ENCODE assay signal across 19 cellular contexts in genomic region chr16:21253470-21253869, GRCh38. TPM values are rescaled to one million over a fixed set of nuclear protein-coding genes. Genes with fewer than 3 reads are reported as not detected.
DNase-seq lines count a peak whose midpoint lies in the region; ATAC-seq, FAIRE-seq and TF ChIP-seq lines count a peak whose summit lies in the region.
"Had no signal": no experiment of that assay in that cellular context is flagged by ENCODE, and none has a peak within 500 bp of the region (broad histone marks: within the 10 kb centered on the region; RNA-seq: fewer than 3 reads in every experiment).

No MANE protein-coding gene starts in this region.

- TF ChIP-seq EP300 in HepG2 (IDR thresholded peaks at IDR 0.05; ENCODE audit: low read depth in 2 of 2, low read length in 2 of 2) (no peak), HepG2 (CRISPR knock-in tag; IDR thresholded peaks at IDR 0.05; ENCODE audit: borderline replicate concordance) (no peak), K562 (IDR thresholded peaks at IDR 0.05; ENCODE audit: low read length) (no peak)

- FAIRE-seq in HepG2 (lab: Jason Lieb, UNC) (no peak), K562 (lab: Jason Lieb, UNC) (no peak)
- FAIRE-seq: G401.6 had no signal

- no peak overlapping the region for H2AFZ ChIP-seq in HepG2 (ENCODE audit: low read length)
- H2AFZ ChIP-seq in K562 (ENCODE audit: low read depth, low read length): no peak overlapping the region
- H2AFZ ChIP-seq: GM23248 had no signal

- H3K9me1 ChIP-seq in K562 (ENCODE audit: control insufficient read depth, insufficient read depth, low read length): no peaks in the 10 kb centered on the region

- CTCF ChIA-PET in HepG2 (lab: Yijun Ruan, JAX; ENCODE audit: low intra/inter-chr PET ratio, low total read pairs): interaction anchor here (1.1 kb wide), 1 partner anchor 25 kb away, joined by 5 read pairs; the partner anchor contains the start of gene CRYM
- CTCF ChIA-PET in K562 (lab: Yijun Ruan, JAX; ENCODE audit: low intra/inter-chr PET ratio): no interaction called here

- intact Hi-C loops in HepG2 (cut with micrococcal nuclease; ENCODE audit: unreplicated experiment): no loop called here
- intact Hi-C loops in right lobe of liver (cut with DNase I): no loop called here
- intact Hi-C loops in K562 (cut with micrococcal nuclease): no loop called here

- no peak overlapping the region for H3K4me2 ChIP-seq in HepG2 (ENCODE audit: low read depth, low read length)
- H3K4me2 ChIP-seq in K562 (ENCODE audit: insufficient read depth, low read length): no peak overlapping the region
- H3K4me2 ChIP-seq: BLaER1 treated with 17β-estradiol and CSF1 and Interleukin-3, amounts not matched to agents 10 nM and 100 nM had no signal

- TF ChIP-seq RAD21 in HepG2 (CRISPR knock-in tag; IDR thresholded peaks at IDR 0.05): no peak
- peak in 1 of 2 experiments; percentile 18; a peak in 1 of 4 replicates for TF ChIP-seq RAD21 in K562 (CRISPR knock-in tag; conservative IDR thresholded peaks at IDR 0.05 in 1 of 2, IDR thresholded peaks at IDR 0.05 in 1 of 2)

- H3K27ac ChIP-seq in HepG2 (ENCODE audit: extremely low read length, insufficient read depth, low read length) (no peak overlapping the region), right lobe of liver (no peak overlapping the region), K562 (ENCODE audit: extremely low read depth, low read depth, low read length) (no peak overlapping the region)
- H3K27ac ChIP-seq: 22Rv1; BLaER1 treated with 17β-estradiol and CSF1 and Interleukin-3, amounts not matched to agents 10 nM and 100 nM; GM23248 had no signal

- H3K4me3 ChIP-seq in HepG2 (replicated peaks in 1 of 3; ENCODE audit: insufficient read depth in 1 of 3, low read depth in 2 of 3, low read length in 3 of 3): no peak overlapping the region
- no peak overlapping the region for H3K4me3 ChIP-seq in right lobe of liver
- H3K4me3 ChIP-seq in K562: no peak overlapping the region
- H3K4me3 ChIP-seq: BLaER1 treated with 17β-estradiol and CSF1 and Interleukin-3, amounts not matched to agents 10 nM and 100 nM; GM23248; HAP-1 had no signal

- H3K9me3 ChIP-seq in HepG2 (ENCODE audit: low read length) (no peaks in the 10 kb centered on the region), right lobe of liver (no peaks in the 10 kb centered on the region), K562 (replicated peaks; ENCODE audit: control insufficient read depth, insufficient read depth, low read depth, low read length) (no peaks in the 10 kb centered on the region)
- H3K9me3 ChIP-seq: BLaER1 treated with 17β-estradiol and CSF1 and Interleukin-3, amounts not matched to agents 10 nM and 100 nM; HAP-1 had no signal

- H3K79me2 ChIP-seq in HepG2 (ENCODE audit: insufficient read depth, low read length) (no peaks in the 10 kb centered on the region), K562 (ENCODE audit: control insufficient read depth, insufficient read depth, low read length) (no peaks in the 10 kb centered on the region)

- POLR2A ChIA-PET in HepG2 (lab: Yijun Ruan, JAX) (interaction anchor here (0.9 kb wide), 1 partner anchor 47 kb away, joined by 3 read pairs; no protein-coding TSS in a partner anchor), K562 (lab: Yijun Ruan, JAX) (no interaction called here)

- ATAC-seq in HepG2 (0 out of 3 replicates have a peak, but pooled peaks have one; percentile 26), right lobe of liver (no peak), K562 (no peak), HG02840 (IDR thresholded peaks at IDR 0.05; ENCODE audit: low FRiP score, unreplicated experiment) (no peak)

- BruUV-seq in HepG2 (replicated peaks; lab: Mats Ljungman, UMichigan): no TSS peak
- no TSS peak for BruUV-seq in K562 (replicated peaks; lab: Mats Ljungman, UMichigan)

- 0 out of 2 replicates have a peak, but pooled peaks cover 3% of the 10 kb centered on the region for H3K4me1 ChIP-seq in HepG2 (ENCODE audit: insufficient read depth, low read length)
- H3K4me1 ChIP-seq in right lobe of liver: peaks cover 0 to under 1% (median 0%) of the 10 kb centered on the region in 4 donors
- no peaks in the 10 kb centered on the region for H3K4me1 ChIP-seq in K562 (replicated peaks in 1 of 2; ENCODE audit: control insufficient read depth in 2 of 2, insufficient read depth in 2 of 2, low read length in 2 of 2)
- H3K4me1 ChIP-seq: HAP-1 had no signal

- H3K36me3 ChIP-seq in HepG2 (replicated peaks in 1 of 2; ENCODE audit: control insufficient read depth in 1 of 2, insufficient read depth in 2 of 2, low read length in 2 of 2) (peaks cover 13 to 37% of the 10 kb centered on the region in 2 experiments), right lobe of liver (peaks cover 0 to 18% (median 9%) of the 10 kb centered on the region in 4 donors), K562 (ENCODE audit: control insufficient read depth, insufficient read depth, low read length) (no peaks in the 10 kb centered on the region)
- H3K36me3 ChIP-seq: BLaER1 treated with 17β-estradiol and CSF1 and Interleukin-3, amounts not matched to agents 10 nM and 100 nM; HAP-1 had no signal

- H4K20me1 ChIP-seq in HepG2 (ENCODE audit: insufficient read depth, low read length) (no peaks in the 10 kb centered on the region), K562 (replicated peaks; ENCODE audit: control insufficient read depth, insufficient read depth, low read length) (no peaks in the 10 kb centered on the region)
- H4K20me1 ChIP-seq: BLaER1 treated with 17β-estradiol and CSF1 and Interleukin-3, amounts not matched to agents 10 nM and 100 nM had no signal

- in situ Hi-C loops in HepG2 (cut with HindIII; ENCODE audit: extremely low pct_ligation_motif_present, low pct_unique_long_range_greater_than_20kb): no loop called here
- in situ Hi-C loops in K562 (cut with MboI): no loop called here

- DNase-seq in HepG2 (ENCODE audit: low spot score) (peak; percentile 37), right lobe of liver (no peak), NAMALWA (ENCODE audit: low spot score) (peak; percentile 34), K562 (ENCODE audit: extremely low read depth in 1 of 4, low spot score in 3 of 4) (peak in 2 of 4 experiments; percentile 26 to 34), GM19238 (ENCODE audit: insufficient read length, low spot score) (no peak), NCI-H1436 (lab: John Stamatoyannopoulos, UW) (no peak), germinal center (ENCODE audit: low spot score) (no peak)
- DNase-seq: AML-193; CD4-positive, CD25-positive, alpha-beta regulatory T cell; DMS 273 treated with DMSO at 0.1 percent for 48 hours; DMS79; EL; GM23248 had no signal

- no peak overlapping the region for H3K9ac ChIP-seq in HepG2 (ENCODE audit: insufficient read depth, low read depth, low read length)
- H3K9ac ChIP-seq in K562 (ENCODE audit: insufficient read depth in 1 of 2, low read depth in 2 of 2, low read length in 2 of 2): no peak overlapping the region
- H3K9ac ChIP-seq: BLaER1 treated with 17β-estradiol and CSF1 and Interleukin-3, amounts not matched to agents 10 nM and 100 nM; GM23248 had no signal

- TF ChIP-seq POLR2A in HepG2 (IDR thresholded peaks at IDR 0.05; ENCODE audit: insufficient read depth in 1 of 2, low read depth in 2 of 2, low read length in 2 of 2): no peak
- TF ChIP-seq POLR2A in right lobe of liver (IDR thresholded peaks at IDR 0.05): no peak
- TF ChIP-seq POLR2A in K562 (conservative IDR thresholded peaks at IDR 0.05): no peak

- H3K27me3 ChIP-seq in HepG2 (ENCODE audit: control insufficient read depth in 1 of 2, insufficient read depth in 2 of 2, low read length in 2 of 2): no peaks in the 10 kb centered on the region
- H3K27me3 ChIP-seq in right lobe of liver: no peaks in the 10 kb centered on the region
- peaks cover 7 to 12% of the 10 kb centered on the region in 2 experiments; a peak in 4 of 5 replicates for H3K27me3 ChIP-seq in K562 (ENCODE audit: control insufficient read depth in 2 of 2, insufficient read depth in 2 of 2, low read length in 2 of 2)
- H3K27me3 ChIP-seq: BLaER1 treated with 17β-estradiol and CSF1 and Interleukin-3, amounts not matched to agents 10 nM and 100 nM had no signal

- 96% methylated on average over 3 of the region's 3 CpGs for WGBS in HepG2 (ENCODE audit: low lambda C conversion rate)
- 84% methylated on average over 3 of the region's 3 CpGs for WGBS in right lobe of liver (ENCODE audit: insufficient coverage, low coverage, low lambda C conversion rate, missing lambda C conversion rate)
- 7% methylated on average over 3 of the region's 3 CpGs for WGBS in K562 (ENCODE audit: insufficient coverage, low coverage, missing lambda C conversion rate)

- TF ChIP-seq CTCF in HepG2 (CRISPR knock-in tag; IDR thresholded peaks at IDR 0.05): peak; percentile 42
- TF ChIP-seq CTCF in right lobe of liver (IDR thresholded peaks at IDR 0.05): no peak
- peak in 2 of 3 experiments; percentile 18 to 40; a peak in 1 of 6 replicates for TF ChIP-seq CTCF in K562 (IDR thresholded peaks at IDR 0.05 in 2 of 3, conservative IDR thresholded peaks at IDR 0.05 in 1 of 3; ENCODE audit: insufficient read depth in 2 of 3, low read depth in 1 of 3, low read length in 3 of 3)

RNA-seq across cellular contexts. Expression of gene ANKS4B, which starts 20.0 kb away (rescaled TPM):
- total RNA-seq in HepG2 (2016; rRNA removed; fragmentation: Illumina TruSeq; extraction: Trizol): 30.0 and 37.7 TPM in 2 replicates
- total RNA-seq in HepG2 (2016; cell fraction: cytosol; rRNA removed; fragmentation: Illumina TruSeq; extraction: Trizol; ENCODE audit: low read depth): 7.5 and 7.9 TPM in 2 replicates
- 30.0 and 37.4 TPM in 2 replicates for total RNA-seq in HepG2 (2016; cell fraction: insoluble cytoplasmic fraction; rRNA removed; fragmentation: Illumina TruSeq; extraction: Trizol)
- 16.1 and 18.2 TPM in 2 replicates for total RNA-seq in HepG2 (2016; cell fraction: membrane; rRNA removed; fragmentation: Illumina TruSeq; extraction: Trizol)
- 17.1 and 18.6 TPM in 2 replicates for total RNA-seq in HepG2 (2016; cell fraction: nucleus; rRNA removed; fragmentation: Illumina TruSeq; extraction: Trizol)
- 6.5 and 8.0 TPM in 2 replicates for polyA plus RNA-seq in HepG2 (2011; rRNA removed)
- 5.8 and 8.4 TPM in 2 replicates for polyA plus RNA-seq in HepG2 (2011; cell fraction: cytosol; rRNA removed)
- 3.4 and 5.6 TPM in 2 replicates for polyA plus RNA-seq in HepG2 (2011; cell fraction: nucleus; rRNA removed)
- 7.3 and 13.1 TPM in 2 replicates for polyA plus RNA-seq in HepG2 (2012)
- 1.2 and 1.6 TPM in 2 replicates for polyA plus RNA-seq in HepG2 (2016; cell fraction: cytosol; fragmentation: Illumina TruSeq; extraction: Trizol; ENCODE audit: low read depth)
- polyA plus RNA-seq in HepG2 (2016; cell fraction: insoluble cytoplasmic fraction; fragmentation: Illumina TruSeq; extraction: Trizol; ENCODE audit: low read depth): 22.7 and 23.5 TPM in 2 replicates
- 3.8 and 4.0 TPM in 2 replicates for polyA plus RNA-seq in HepG2 (2016; cell fraction: membrane; fragmentation: Illumina TruSeq; extraction: Trizol; ENCODE audit: low read depth)
- polyA plus RNA-seq in HepG2 (2016; cell fraction: nucleus; fragmentation: Illumina TruSeq; extraction: Trizol; ENCODE audit: insufficient read depth, low read depth): 10.6 and 12.9 TPM in 2 replicates
- 17.9 TPM in 1 of 2 replicates, not detected in the other for polyA minus RNA-seq in HepG2 (2011; rRNA and poly(A)+ RNA removed; ENCODE audit: low replicate concordance)
- polyA minus RNA-seq in HepG2 (2011; cell fraction: cytosol; rRNA and poly(A)+ RNA removed): 11.2 and 14.3 TPM in 2 replicates
- 22.4 and 31.3 TPM in 2 replicates for polyA minus RNA-seq in HepG2 (2011; cell fraction: nucleus; rRNA and poly(A)+ RNA removed)
- total RNA-seq in right lobe of liver: 10 to 100 TPM in 5 of 6 experiments, 1 to 10 TPM in 1; 10.0 to 16.3 (median 11.4) TPM
- not detected in 2 replicates for total RNA-seq in K562 (2011; cell fraction: chromatin; rRNA removed; ENCODE audit: low replicate concordance)
- total RNA-seq in K562 (2011; cell fraction: nucleolus; rRNA removed): not detected in 2 replicates
- total RNA-seq in K562 (2011; cell fraction: nucleoplasm; rRNA removed): not detected in 2 replicates
- total RNA-seq in K562 (2014; rRNA removed): not detected in 2 replicates
- not detected in 2 replicates for total RNA-seq in K562 (2014; rRNA removed; fragmentation: Illumina TruSeq; extraction: Trizol)
- not detected in 2 replicates for total RNA-seq in K562 (2015; rRNA removed; fragmentation: Illumina TruSeq; extraction: Trizol)
- not detected in 2 replicates for total RNA-seq in K562 (2021)
- polyA plus RNA-seq in K562 (2011; rRNA removed): not detected in 2 replicates
- not detected in 2 replicates for polyA plus RNA-seq in K562 (2011; cell fraction: cytosol; rRNA removed)
- not detected in 2 replicates for polyA plus RNA-seq in K562 (2011; cell fraction: nucleus; rRNA removed)
- not detected in 2 replicates for polyA plus RNA-seq in K562 (2012)
- polyA plus RNA-seq in K562 (2014; fragmentation: Illumina TruSeq; extraction: Trizol): not detected in 2 replicates
- polyA plus RNA-seq in K562 (2014; fragmentation: Nextera tagmentation; extraction: Ambion mirVana): not detected
- not detected in 2 replicates for polyA plus RNA-seq in K562 (2014; rRNA removed)
- polyA minus RNA-seq in K562 (2011; rRNA and poly(A)+ RNA removed): not detected in 2 replicates
- polyA minus RNA-seq in K562 (2011; cell fraction: cytosol; rRNA and poly(A)+ RNA removed): not detected in 2 replicates
- not detected in 2 replicates for polyA minus RNA-seq in K562 (2011; cell fraction: nucleus; rRNA and poly(A)+ RNA removed)
- total RNA-seq: CD4-positive, CD25-positive, alpha-beta regulatory T cell; GM23248; HT1080 had no signal
- polyA plus RNA-seq: CD4-positive, CD25-positive, alpha-beta regulatory T cell; GM23248 had no signal

RNA-seq across cellular contexts. Expression of gene CRYM, which starts 24.6 kb away (rescaled TPM):
- total RNA-seq in HepG2 (2016; rRNA removed; fragmentation: Illumina TruSeq; extraction: Trizol): 1.9 and 2.4 TPM in 2 replicates
- 0.53 and 0.91 TPM in 2 replicates for total RNA-seq in HepG2 (2016; cell fraction: cytosol; rRNA removed; fragmentation: Illumina TruSeq; extraction: Trizol; ENCODE audit: low read depth)
- 1.5 and 2.2 TPM in 2 replicates for total RNA-seq in HepG2 (2016; cell fraction: insoluble cytoplasmic fraction; rRNA removed; fragmentation: Illumina TruSeq; extraction: Trizol)
- 0.45 and 0.74 TPM in 2 replicates for total RNA-seq in HepG2 (2016; cell fraction: membrane; rRNA removed; fragmentation: Illumina TruSeq; extraction: Trizol)
- 0.71 and 0.72 TPM in 2 replicates for total RNA-seq in HepG2 (2016; cell fraction: nucleus; rRNA removed; fragmentation: Illumina TruSeq; extraction: Trizol)
- 2.2 and 2.6 TPM in 2 replicates for polyA plus RNA-seq in HepG2 (2011; rRNA removed)
- polyA plus RNA-seq in HepG2 (2011; cell fraction: cytosol; rRNA removed): 2.3 and 2.5 TPM in 2 replicates
- 3.8 and 5.1 TPM in 2 replicates for polyA plus RNA-seq in HepG2 (2011; cell fraction: nucleus; rRNA removed)
- 3.1 and 5.2 TPM in 2 replicates for polyA plus RNA-seq in HepG2 (2012)
- 0.28 and 1.1 TPM in 2 replicates for polyA plus RNA-seq in HepG2 (2016; cell fraction: cytosol; fragmentation: Illumina TruSeq; extraction: Trizol; ENCODE audit: low read depth)
- polyA plus RNA-seq in HepG2 (2016; cell fraction: insoluble cytoplasmic fraction; fragmentation: Illumina TruSeq; extraction: Trizol; ENCODE audit: low read depth): 2.0 TPM in 2 replicates
- 0.23 and 0.62 TPM in 2 replicates for polyA plus RNA-seq in HepG2 (2016; cell fraction: membrane; fragmentation: Illumina TruSeq; extraction: Trizol; ENCODE audit: low read depth)
- polyA plus RNA-seq in HepG2 (2016; cell fraction: nucleus; fragmentation: Illumina TruSeq; extraction: Trizol; ENCODE audit: insufficient read depth, low read depth): 1.6 and 2.0 TPM in 2 replicates
- 2.0 TPM in 1 of 2 replicates, not detected in the other for polyA minus RNA-seq in HepG2 (2011; rRNA and poly(A)+ RNA removed; ENCODE audit: low replicate concordance)
- polyA minus RNA-seq in HepG2 (2011; cell fraction: cytosol; rRNA and poly(A)+ RNA removed): 0.69 and 3.2 TPM in 2 replicates
- 0.52 and 0.87 TPM in 2 replicates for polyA minus RNA-seq in HepG2 (2011; cell fraction: nucleus; rRNA and poly(A)+ RNA removed)
- 10 to 100 TPM in 2 of 6 experiments, 1 to 10 TPM in 4; 4.4 to 14.9 (median 5.9) TPM for total RNA-seq in right lobe of liver
- 0.58 and 1.00 TPM in 2 replicates for total RNA-seq in K562 (2011; cell fraction: chromatin; rRNA removed; ENCODE audit: low replicate concordance)
- 0.33 and 0.66 TPM in 2 replicates for total RNA-seq in K562 (2011; cell fraction: nucleolus; rRNA removed)
- 0.46 and 0.66 TPM in 2 replicates for total RNA-seq in K562 (2011; cell fraction: nucleoplasm; rRNA removed)
- 0.41 and 0.65 TPM in 2 replicates for total RNA-seq in K562 (2014; rRNA removed)
- total RNA-seq in K562 (2014; rRNA removed; fragmentation: Illumina TruSeq; extraction: Trizol): 0.41 and 0.47 TPM in 2 replicates
- total RNA-seq in K562 (2015; rRNA removed; fragmentation: Illumina TruSeq; extraction: Trizol): 0.23 and 0.58 TPM in 2 replicates
- 0.98 TPM in 2 replicates for total RNA-seq in K562 (2021)
- polyA plus RNA-seq in K562 (2011; rRNA removed): 0.56 and 0.62 TPM in 2 replicates
- polyA plus RNA-seq in K562 (2011; cell fraction: cytosol; rRNA removed): 0.62 and 1.7 TPM in 2 replicates
- 0.77 and 0.79 TPM in 2 replicates for polyA plus RNA-seq in K562 (2011; cell fraction: nucleus; rRNA removed)
- 0.82 and 1.5 TPM in 2 replicates for polyA plus RNA-seq in K562 (2012)
- polyA plus RNA-seq in K562 (2014; fragmentation: Illumina TruSeq; extraction: Trizol): 0.47 and 0.59 TPM in 2 replicates
- polyA plus RNA-seq in K562 (2014; fragmentation: Nextera tagmentation; extraction: Ambion mirVana): under 1 TPM; 0.08 to 0.15 TPM
- polyA plus RNA-seq in K562 (2014; rRNA removed): 0.37 and 0.73 TPM in 2 replicates
- polyA minus RNA-seq in K562 (2011; rRNA and poly(A)+ RNA removed): 0.28 and 0.36 TPM in 2 replicates
- not detected in 2 replicates for polyA minus RNA-seq in K562 (2011; cell fraction: cytosol; rRNA and poly(A)+ RNA removed)
- polyA minus RNA-seq in K562 (2011; cell fraction: nucleus; rRNA and poly(A)+ RNA removed): 0.33 TPM in 1 of 2 replicates, not detected in the other
- total RNA-seq: CD4-positive, CD25-positive, alpha-beta regulatory T cell; GM23248; HT1080 had no signal
- polyA plus RNA-seq: CD4-positive, CD25-positive, alpha-beta regulatory T cell; GM23248 had no signal

RNA-seq across cellular contexts. Expression of gene ZP2, which starts 42.1 kb away (rescaled TPM):
- total RNA-seq in HepG2 (2016; rRNA removed; fragmentation: Illumina TruSeq; extraction: Trizol): not detected in 2 replicates
- not detected in 2 replicates for total RNA-seq in HepG2 (2016; cell fraction: cytosol; rRNA removed; fragmentation: Illumina TruSeq; extraction: Trizol; ENCODE audit: low read depth)
- not detected in 2 replicates for total RNA-seq in HepG2 (2016; cell fraction: insoluble cytoplasmic fraction; rRNA removed; fragmentation: Illumina TruSeq; extraction: Trizol)
- not detected in 2 replicates for total RNA-seq in HepG2 (2016; cell fraction: membrane; rRNA removed; fragmentation: Illumina TruSeq; extraction: Trizol)
- total RNA-seq in HepG2 (2016; cell fraction: nucleus; rRNA removed; fragmentation: Illumina TruSeq; extraction: Trizol): not detected in 2 replicates
- not detected in 2 replicates for polyA plus RNA-seq in HepG2 (2011; rRNA removed)
- polyA plus RNA-seq in HepG2 (2011; cell fraction: cytosol; rRNA removed): not detected in 2 replicates
- not detected in 2 replicates for polyA plus RNA-seq in HepG2 (2011; cell fraction: nucleus; rRNA removed)
- not detected in 2 replicates for polyA plus RNA-seq in HepG2 (2012)
- not detected in 2 replicates for polyA plus RNA-seq in HepG2 (2016; cell fraction: cytosol; fragmentation: Illumina TruSeq; extraction: Trizol; ENCODE audit: low read depth)
- not detected in 2 replicates for polyA plus RNA-seq in HepG2 (2016; cell fraction: insoluble cytoplasmic fraction; fragmentation: Illumina TruSeq; extraction: Trizol; ENCODE audit: low read depth)
- not detected in 2 replicates for polyA plus RNA-seq in HepG2 (2016; cell fraction: membrane; fragmentation: Illumina TruSeq; extraction: Trizol; ENCODE audit: low read depth)
- polyA plus RNA-seq in HepG2 (2016; cell fraction: nucleus; fragmentation: Illumina TruSeq; extraction: Trizol; ENCODE audit: insufficient read depth, low read depth): not detected in 2 replicates
- not detected in 2 replicates for polyA minus RNA-seq in HepG2 (2011; rRNA and poly(A)+ RNA removed; ENCODE audit: low replicate concordance)
- polyA minus RNA-seq in HepG2 (2011; cell fraction: cytosol; rRNA and poly(A)+ RNA removed): not detected in 2 replicates
- not detected in 2 replicates for polyA minus RNA-seq in HepG2 (2011; cell fraction: nucleus; rRNA and poly(A)+ RNA removed)
- total RNA-seq in right lobe of liver: not detected
- total RNA-seq in K562 (2011; cell fraction: chromatin; rRNA removed; ENCODE audit: low replicate concordance): not detected in 2 replicates
- not detected in 2 replicates for total RNA-seq in K562 (2011; cell fraction: nucleolus; rRNA removed)
- total RNA-seq in K562 (2011; cell fraction: nucleoplasm; rRNA removed): not detected in 2 replicates
- not detected in 2 replicates for total RNA-seq in K562 (2014; rRNA removed)
- total RNA-seq in K562 (2014; rRNA removed; fragmentation: Illumina TruSeq; extraction: Trizol): not detected in 2 replicates
- total RNA-seq in K562 (2015; rRNA removed; fragmentation: Illumina TruSeq; extraction: Trizol): not detected in 2 replicates
- total RNA-seq in K562 (2021): not detected in 2 replicates
- polyA plus RNA-seq in K562 (2011; rRNA removed): not detected in 2 replicates
- polyA plus RNA-seq in K562 (2011; cell fraction: cytosol; rRNA removed): not detected in 2 replicates
- polyA plus RNA-seq in K562 (2011; cell fraction: nucleus; rRNA removed): not detected in 2 replicates
- polyA plus RNA-seq in K562 (2012): not detected in 2 replicates
- polyA plus RNA-seq in K562 (2014; fragmentation: Illumina TruSeq; extraction: Trizol): not detected in 2 replicates
- not detected for polyA plus RNA-seq in K562 (2014; fragmentation: Nextera tagmentation; extraction: Ambion mirVana)
- polyA plus RNA-seq in K562 (2014; rRNA removed): not detected in 2 replicates
- polyA minus RNA-seq in K562 (2011; rRNA and poly(A)+ RNA removed): not detected in 2 replicates
- polyA minus RNA-seq in K562 (2011; cell fraction: cytosol; rRNA and poly(A)+ RNA removed): not detected in 2 replicates
- not detected in 2 replicates for polyA minus RNA-seq in K562 (2011; cell fraction: nucleus; rRNA and poly(A)+ RNA removed)
- total RNA-seq: CD4-positive, CD25-positive, alpha-beta regulatory T cell; GM23248; HT1080 had no signal
- polyA plus RNA-seq: CD4-positive, CD25-positive, alpha-beta regulatory T cell; GM23248 had no signal

Comparison
In these comparisons a context has a peak if more than half of its experiments do, and no peak if none do; other contexts are left out.
1. DNase-seq: peak in HepG2 (single experiment) and NAMALWA (single experiment); none in right lobe of liver (0 of 3), GM19238 (single experiment), NCI-H1436 (single experiment) and germinal center (single experiment).
2. CTCF ChIP-seq: peak in HepG2 (single experiment) and K562 (2 of 3); none in right lobe of liver (0 of 4).
3. RNA of gene ANKS4B, which starts 20.0 kb away (total RNA-seq): 7.5 to 37.7 TPM in HepG2 and 10.0 to 16.3 TPM in right lobe of liver; not detected in K562; every median in the first group is over 4 times any median in the second.
4. Of the 241 proteins assayed by ChIP-seq in both HepG2 and K562: peak only in HepG2: SMC3, SRF and STAG1; only in K562: none; in both: CTCF; in neither: 235; mixed calls (peak in some experiments, not most) for 2.